Comparison of ENCODE assay signal across 11 cellular contexts in genomic region chr22:18070556-18071306, GRCh38. TPM values are rescaled to one million over a fixed set of nuclear protein-coding genes. Genes with fewer than 3 reads are reported as not detected.
DNase-seq lines count a peak whose midpoint lies in the region; FAIRE-seq and TF ChIP-seq lines count a peak whose summit lies in the region.
"Had no signal": no experiment of that assay in that cellular context is flagged by ENCODE, and none has a peak within 500 bp of the region (broad histone marks: within the 10 kb centered on the region; RNA-seq: fewer than 3 reads in every experiment).

No MANE protein-coding gene starts in this region.

- peak; percentile 30 for TF ChIP-seq CTCF in AG04450 (IDR thresholded peaks at IDR 0.05; ENCODE audit: low read depth, low read length)
- TF ChIP-seq CTCF in GM10266 (IDR thresholded peaks at IDR 0.05; ENCODE audit: control insufficient read depth, insufficient read depth, low read depth, missing control alignments): peak; percentile 12
- TF ChIP-seq CTCF in Peyer's patch (IDR thresholded peaks at IDR 0.05): peak in 3 of 6 experiments; percentile 27 to 35 (median 30)
- peak; percentile 65 to 95 (median 86) for TF ChIP-seq CTCF in keratinocyte (optimal IDR thresholded peaks at IDR 0.05 in 1 of 3, IDR thresholded peaks at IDR 0.05 in 1 of 3, conservative IDR thresholded peaks at IDR 0.05 in 1 of 3; ENCODE audit: extremely low read depth in 1 of 3, insufficient read depth in 2 of 3, low read length in 3 of 3)
- TF ChIP-seq CTCF in tibial nerve (IDR thresholded peaks at IDR 0.05): peak in 1 of 5 experiments; percentile 10

- H3K4me1 ChIP-seq in Peyer's patch (peaks cover 1 to 23% (median 9%) of the 10 kb centered on the region in 4 donors), keratinocyte (ENCODE audit: control insufficient read depth, extremely low read depth, insufficient read depth, low read length) (peaks cover 18% of the 10 kb centered on the region), tibial nerve (peaks cover 0 to 30% (median 16%) of the 10 kb centered on the region in 4 donors)

- H3K27me3 ChIP-seq in AG04450 (ENCODE audit: control insufficient read depth, insufficient read depth, low read length) (no peaks in the 10 kb centered on the region), Peyer's patch (no peaks in the 10 kb centered on the region), keratinocyte (ENCODE audit: control insufficient read depth, extremely low read depth, insufficient read depth, low read length) (no peaks in the 10 kb centered on the region), tibial nerve (no peaks in the 10 kb centered on the region)

- H3K36me3 Mint-ChIP-seq in activated CD4-positive, alpha-beta memory T cell treated with anti-CD3 and anti-CD28 coated beads, Interleukin-2, amount 10 ng/mL, durations not matched to agents 7 days and 5 days (ENCODE audit: low read depth): no peaks in the 10 kb centered on the region

- peak; percentile 86 for FAIRE-seq in keratinocyte (lab: Jason Lieb, UNC)
- FAIRE-seq: colon had no signal

- H3K9me3 ChIP-seq in AG04450 (ENCODE audit: control insufficient read depth, insufficient read depth, low read length) (no peaks in the 10 kb centered on the region), Peyer's patch (no peaks in the 10 kb centered on the region), keratinocyte (ENCODE audit: control insufficient read depth, low read depth, low read length) (no peaks in the 10 kb centered on the region), tibial nerve (no peaks in the 10 kb centered on the region)

- no peaks in the 10 kb centered on the region for H3K9me3 Mint-ChIP-seq in activated CD4-positive, alpha-beta memory T cell treated with anti-CD3 and anti-CD28 coated beads, Interleukin-2, amount 10 ng/mL, durations not matched to agents 7 days and 5 days
- H3K9me3 Mint-ChIP-seq: activated T-cell treated with anti-CD3 and anti-CD28 coated beads, Interleukin-2, amount 50 U/mL, for 24 hours had no signal

- H2AFZ ChIP-seq in keratinocyte (ENCODE audit: control insufficient read depth, low read length): peak overlapping the region; percentile 21

- peaks cover under 1% of the 10 kb centered on the region for H3K4me1 Mint-ChIP-seq in activated CD4-positive, alpha-beta memory T cell treated with anti-CD3 and anti-CD28 coated beads, Interleukin-2, amount 10 ng/mL, durations not matched to agents 7 days and 5 days

- no peak overlapping the region for H3K27ac Mint-ChIP-seq in activated CD4-positive, alpha-beta memory T cell treated with anti-CD3 and anti-CD28 coated beads, Interleukin-2, amount 10 ng/mL, durations not matched to agents 7 days and 5 days
- H3K27ac Mint-ChIP-seq: activated T-cell treated with anti-CD3 and anti-CD28 coated beads, Interleukin-2, amount 50 U/mL, for 24 hours had no signal

- H3K36me3 ChIP-seq in Peyer's patch: no peaks in the 10 kb centered on the region
- H3K36me3 ChIP-seq in keratinocyte (ENCODE audit: control insufficient read depth in 2 of 2, extremely low read depth in 1 of 2, insufficient read depth in 2 of 2, low read length in 2 of 2): no peaks in the 10 kb centered on the region
- no peaks in the 10 kb centered on the region for H3K36me3 ChIP-seq in tibial nerve

- TF ChIP-seq POLR2A in Peyer's patch (IDR thresholded peaks at IDR 0.05) (no peak), tibial nerve (IDR thresholded peaks at IDR 0.05) (no peak)

- no peak for DNase-seq in AG04450 (ENCODE audit: low read depth, low spot score)
- no peak for DNase-seq in GM10266 (ENCODE audit: extremely low spot score)
- DNase-seq in Peyer's patch: no peak
- peak; percentile 89 for DNase-seq in keratinocyte (ENCODE audit: low read depth, low spot score)
- no peak for DNase-seq in tibial nerve (ENCODE audit: low spot score in 2 of 2)
- no peak for DNase-seq in activated CD4-positive, alpha-beta memory T cell treated with anti-CD3 and anti-CD28 coated beads, Interleukin-2, amount 10 ng/mL, durations not matched to agents 7 days and 5 days
- DNase-seq in LoVo (ENCODE audit: low spot score): no peak
- DNase-seq in NCI-H1694 treated with DMSO at 0.1 percent for 48 hours (lab: John Stamatoyannopoulos, UW): no peak
- DNase-seq: activated T-cell treated with anti-CD3 and anti-CD28 coated beads, Interleukin-2, amount 50 U/mL, for 24 hours; NCI-H526 had no signal

- no peak overlapping the region for H3K4me3 Mint-ChIP-seq in activated CD4-positive, alpha-beta memory T cell treated with anti-CD3 and anti-CD28 coated beads, Interleukin-2, amount 10 ng/mL, durations not matched to agents 7 days and 5 days
- H3K4me3 Mint-ChIP-seq: activated T-cell treated with anti-CD3 and anti-CD28 coated beads, Interleukin-2, amount 50 U/mL, for 24 hours had no signal

- H3K27me3 Mint-ChIP-seq in activated CD4-positive, alpha-beta memory T cell treated with anti-CD3 and anti-CD28 coated beads, Interleukin-2, amount 10 ng/mL, durations not matched to agents 7 days and 5 days: peaks cover 36% of the 10 kb centered on the region

- H3K9ac ChIP-seq in keratinocyte (ENCODE audit: control insufficient read depth, extremely low read depth, insufficient read depth, low read length): no peak overlapping the region

- POLR2A ChIA-PET in AG04450 (lab: Yijun Ruan, JAX): no interaction called here
- POLR2A ChIA-PET in activated CD4-positive, alpha-beta memory T cell treated with anti-CD3 and anti-CD28 coated beads, Interleukin-2, amount 10 ng/mL, durations not matched to agents 7 days and 5 days (lab: Charles Lee): no interaction called here

- H3K27ac ChIP-seq in AG04450 (ENCODE audit: low read depth, low read length) (no peak overlapping the region), Peyer's patch (peak overlapping the region in 3 of 4 donors; percentile 22 to 74 (median 70)), keratinocyte (ENCODE audit: control insufficient read depth, insufficient read depth, low read length) (peak overlapping the region; percentile 39), tibial nerve (no peak overlapping the region)

- CTCF ChIA-PET in AG04450 (lab: Charles Lee): interaction anchor here (1.0 to 2.8 kb wide), 2 partner anchors 37 to 240 kb away, joined by 3 to 15 read pairs; no protein-coding TSS in a partner anchor
- CTCF ChIA-PET in activated CD4-positive, alpha-beta memory T cell treated with anti-CD3 and anti-CD28 coated beads, Interleukin-2, amount 10 ng/mL, durations not matched to agents 7 days and 5 days (lab: Charles Lee): no interaction called here

- H3K79me2 ChIP-seq in keratinocyte (ENCODE audit: control insufficient read depth, insufficient read depth, low read length): no peaks in the 10 kb centered on the region

- no peak for TF ChIP-seq EP300 in tibial nerve (IDR thresholded peaks at IDR 0.05)

- H3K4me3 ChIP-seq in AG04450 (ENCODE audit: low read depth, low read length) (no peak overlapping the region), Peyer's patch (no peak overlapping the region), keratinocyte (ENCODE audit: control insufficient read depth in 2 of 3, extremely low read depth in 1 of 3, insufficient read depth in 2 of 3, low read depth in 1 of 3, low read length in 3 of 3) (peak overlapping the region in 2 of 3 experiments; percentile 29 to 31), tibial nerve (no peak overlapping the region)

- no peaks in the 10 kb centered on the region for H4K20me1 ChIP-seq in keratinocyte (ENCODE audit: control insufficient read depth, extremely low read depth, insufficient read depth, low read length)

- WGBS in tibial nerve, 2 donors: 80 to 81% methylated on average over 14 of the region's 14 CpGs

- peak overlapping the region; percentile 76 for H3K4me2 ChIP-seq in keratinocyte (ENCODE audit: control insufficient read depth, extremely low read depth, insufficient read depth, low read depth, low read length)

- dilution Hi-C loops in keratinocyte (cut with MboI; ENCODE audit: extremely low pct_ligation_motif_present, low sequenced_read_pairs): no loop called here

- no peaks in the 10 kb centered on the region for H3K9me1 ChIP-seq in keratinocyte (ENCODE audit: control insufficient read depth, extremely low read depth, insufficient read depth, low read length)

RNA-seq across cellular contexts. Expression of gene PEX26, which starts 7.1 kb away (rescaled TPM):
- polyA plus RNA-seq in AG04450 (2011; rRNA removed) (20.8 and 24.8 TPM in 2 replicates), keratinocyte (20.8 to 25.7 TPM (median 23.0 TPM) in 3 replicates)
- 27.3 and 35.8 TPM in 2 replicates for polyA minus RNA-seq in AG04450 (2011; rRNA and poly(A)+ RNA removed)
- total RNA-seq in Peyer's patch (100 to 1,000 TPM in 2 of 4 donors, 10 to 100 TPM in 2; 53.6 to 120 (median 102) TPM), tibial nerve (10 to 100 TPM; 15.3 to 36.3 (median 29.4) TPM)
- 1.5 TPM for polyA plus RNA-seq in keratinocyte (2011; ENCODE audit: low read depth)
- 23.0 and 25.0 TPM in 2 replicates for polyA plus RNA-seq in keratinocyte (2011; cell fraction: cytosol; rRNA removed)
- 27.1 and 31.4 TPM in 2 replicates for polyA plus RNA-seq in keratinocyte (2011; cell fraction: nucleus; rRNA removed)
- 9.4 and 31.3 TPM in 2 replicates for polyA plus RNA-seq in keratinocyte (2012; ENCODE audit: low replicate concordance)
- 36.8 to 71.0 TPM (median 38.8 TPM) in 3 replicates for polyA minus RNA-seq in keratinocyte
- polyA minus RNA-seq in keratinocyte (2011; cell fraction: cytosol; rRNA and poly(A)+ RNA removed): 22.3 TPM
- 13.1 and 20.6 TPM in 2 replicates for polyA minus RNA-seq in keratinocyte (2011; cell fraction: nucleus; rRNA and poly(A)+ RNA removed)
- total RNA-seq in activated CD4-positive, alpha-beta memory T cell treated with anti-CD3 and anti-CD28 coated beads, Interleukin-2, amount 10 ng/mL, durations not matched to agents 7 days and 5 days: 10 to 100 TPM; 35.5 to 35.9 TPM

RNA-seq across cellular contexts. Expression of gene TUBA8, which starts 39.9 kb away (rescaled TPM):
- polyA plus RNA-seq in AG04450 (2011; rRNA removed) (2.7 and 3.0 TPM in 2 replicates), keratinocyte (0.35 to 0.49 TPM (median 0.41 TPM) in 3 replicates)
- polyA minus RNA-seq in AG04450 (2011; rRNA and poly(A)+ RNA removed): 2.7 and 3.5 TPM in 2 replicates
- total RNA-seq in Peyer's patch (1 to 10 TPM in 2 of 4 donors, not detected in 2; 4.3 to 6.6 TPM), tibial nerve (10 to 100 TPM in 1 of 4 donors, 1 to 10 TPM in 3; 5.0 to 12.3 (median 6.3) TPM)
- polyA plus RNA-seq in keratinocyte (2011; ENCODE audit: low read depth): 0.24 TPM
- polyA plus RNA-seq in keratinocyte (2011; cell fraction: cytosol; rRNA removed): 0.42 and 0.43 TPM in 2 replicates
- polyA plus RNA-seq in keratinocyte (2011; cell fraction: nucleus; rRNA removed): 0.65 and 1.5 TPM in 2 replicates
- 0.24 and 0.51 TPM in 2 replicates for polyA plus RNA-seq in keratinocyte (2012; ENCODE audit: low replicate concordance)
- 0.76 to 0.86 TPM in 2 of 3 replicates, not detected in the other for polyA minus RNA-seq in keratinocyte
- not detected for polyA minus RNA-seq in keratinocyte (2011; cell fraction: cytosol; rRNA and poly(A)+ RNA removed)
- polyA minus RNA-seq in keratinocyte (2011; cell fraction: nucleus; rRNA and poly(A)+ RNA removed): 0.93 and 1.2 TPM in 2 replicates
- 1 to 10 TPM in 1 of 2 experiments, under 1 TPM in 1; 0.88 to 1.4 TPM for total RNA-seq in activated CD4-positive, alpha-beta memory T cell treated with anti-CD3 and anti-CD28 coated beads, Interleukin-2, amount 10 ng/mL, durations not matched to agents 7 days and 5 days

RNA-seq across cellular contexts. Expression of gene MICAL3, which starts 46.4 kb away (rescaled TPM):
- polyA plus RNA-seq in AG04450 (2011; rRNA removed): 17.8 and 18.5 TPM in 2 replicates
- polyA minus RNA-seq in AG04450 (2011; rRNA and poly(A)+ RNA removed): 29.1 and 40.9 TPM in 2 replicates
- 10 to 100 TPM; 68.5 to 99.1 (median 88.7) TPM for total RNA-seq in Peyer's patch
- polyA plus RNA-seq in keratinocyte: 22.5 to 50.2 TPM (median 27.9 TPM) in 3 replicates
- polyA plus RNA-seq in keratinocyte (2011; ENCODE audit: low read depth): 17.8 TPM
- polyA plus RNA-seq in keratinocyte (2011; cell fraction: cytosol; rRNA removed): 21.5 and 22.1 TPM in 2 replicates
- polyA plus RNA-seq in keratinocyte (2011; cell fraction: nucleus; rRNA removed): 128 and 137 TPM in 2 replicates
- 12.1 and 50.2 TPM in 2 replicates for polyA plus RNA-seq in keratinocyte (2012; ENCODE audit: low replicate concordance)
- 35.6 to 129 TPM (median 77.2 TPM) in 3 replicates for polyA minus RNA-seq in keratinocyte
- polyA minus RNA-seq in keratinocyte (2011; cell fraction: cytosol; rRNA and poly(A)+ RNA removed): 19.6 TPM
- 57.6 and 129 TPM in 2 replicates for polyA minus RNA-seq in keratinocyte (2011; cell fraction: nucleus; rRNA and poly(A)+ RNA removed)
- 10 to 100 TPM; 45.2 to 56.3 (median 46.3) TPM for total RNA-seq in tibial nerve
- total RNA-seq in activated CD4-positive, alpha-beta memory T cell treated with anti-CD3 and anti-CD28 coated beads, Interleukin-2, amount 10 ng/mL, durations not matched to agents 7 days and 5 days: 10 to 100 TPM; 30.3 to 31.4 TPM

Comparison
In these comparisons a context has a peak if more than half of its experiments do, and no peak if none do; other contexts are left out.
1. H3K27ac ChIP-seq: peak in Peyer's patch (3 of 4) and keratinocyte (single experiment); none in AG04450 (single experiment) and tibial nerve (0 of 4).
2. H3K4me3 ChIP-seq: peak in keratinocyte (2 of 3); none in AG04450 (single experiment), Peyer's patch (0 of 4) and tibial nerve (0 of 4).